In genomic region chr1:161399257-161399998, GRCh38 we compare ENCODE assay signal across 1 cellular context.
TF ChIP-seq lines count a peak whose summit lies in the region.

No MANE protein-coding gene starts in this region.

TF ChIP-seq in A549, 52 proteins besides CTCF, POLR2A, EP300 and RAD21 (continued from another document):
- TF ChIP-seq HOXB5 (CRISPR knock-in tag; IDR thresholded peaks at IDR 0.05) = 0 out of 2 replicates have a peak, but pooled peaks have one; percentile 59
- TF ChIP-seq PHF8 (IDR thresholded peaks at IDR 0.05; ENCODE audit: borderline replicate concordance, low read depth) = peak; percentile 82; the same call in 1 of the 2 replicates
- peak; percentile 44 for TF ChIP-seq CHD2 (IDR thresholded peaks at IDR 0.05; ENCODE audit: low read length, partially characterized antibody)
- TF ChIP-seq KDM5A (IDR thresholded peaks at IDR 0.05) = no peak
- no peak for TF ChIP-seq FOSL2 (IDR thresholded peaks at IDR 0.05)
- no peak for TF ChIP-seq FOSL2 (CRISPR knock-in tag; IDR thresholded peaks at IDR 0.05)
- TF ChIP-seq USF2 (IDR thresholded peaks at IDR 0.05) = no peak
- TF ChIP-seq BHLHE40 (IDR thresholded peaks at IDR 0.05; ENCODE audit: low read depth, low read length) = peak; percentile 22; the same call in 1 of the 2 replicates
- no peak for TF ChIP-seq HES2 (IDR thresholded peaks at IDR 0.05)
- no peak for TF ChIP-seq POLR2AphosphoS2 (conservative IDR thresholded peaks at IDR 0.05; ENCODE audit: low read length)
- 0 out of 2 replicates have a peak, but pooled peaks have one; percentile 52 for TF ChIP-seq MYC (IDR thresholded peaks at IDR 0.05; ENCODE audit: borderline replicate concordance, low read length)
- peak; percentile 78 to 83 for TF ChIP-seq JUN (IDR thresholded peaks at IDR 0.05)
- TF ChIP-seq CEBPB (IDR thresholded peaks at IDR 0.05) = peak in 1 of 2 experiments; percentile 60; a peak in 1 of 4 replicates
- TF ChIP-seq SMC3 (IDR thresholded peaks at IDR 0.05) = peak; percentile 36; the same call in 2 of the 3 replicates
- peak; percentile 51; the same call in 1 of the 2 replicates for TF ChIP-seq FOXS1 (CRISPR knock-in tag; IDR thresholded peaks at IDR 0.05)
- TF ChIP-seq PBX3 (IDR thresholded peaks at IDR 0.05) = peak; percentile 51; the same call in 1 of the 2 replicates
- TF ChIP-seq ZFP36 (IDR thresholded peaks at IDR 0.05; ENCODE audit: borderline replicate concordance, partially characterized antibody) = peak; percentile 6
- TF ChIP-seq HDAC2 (IDR thresholded peaks at IDR 0.05) = no peak
- TF ChIP-seq MAFK (IDR thresholded peaks at IDR 0.05; ENCODE audit: partially characterized antibody) = no peak
